30 cellular contexts compared by ENCODE assay signal in the genomic region with DNA sequence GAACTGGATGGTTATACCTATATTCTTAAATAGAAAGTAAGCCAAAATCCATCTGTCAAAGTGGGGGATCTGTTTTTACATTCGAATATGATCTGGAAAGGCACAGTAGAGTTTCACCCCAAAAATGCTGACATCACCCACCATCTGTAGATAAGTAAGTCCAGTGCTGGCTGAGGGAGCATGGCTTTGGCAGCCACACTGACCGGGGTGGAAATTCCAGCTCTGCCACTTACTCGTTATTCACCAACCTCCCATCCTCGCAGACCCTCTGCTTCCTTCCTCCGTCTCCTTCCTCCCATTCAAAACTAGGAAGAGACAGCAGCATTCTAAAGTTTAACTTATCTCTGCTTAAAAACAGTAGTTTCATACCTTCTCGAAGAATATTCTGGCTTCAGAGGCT.
"Had no signal": no experiment of that assay in that cellular context is flagged by ENCODE, and none has a peak within 500 bp of the region (broad histone marks: within the 10 kb centered on the region; RNA-seq: fewer than 3 reads in every experiment).

No MANE protein-coding gene starts in this region.

- H3K9me3 ChIP-seq: body of pancreas, colonic mucosa, esophagus squamous epithelium, left lung, lower lobe of right lung, right lobe of liver, thoracic aorta, uterus had no signal

- H3K9me3 Mint-ChIP-seq: activated CD4-positive, alpha-beta memory T cell treated with anti-CD3 and anti-CD28 coated beads, Interleukin-2, amount 10 ng/mL, durations not matched to agents 7 days and 5 days; activated CD4-positive, alpha-beta T cell treated with anti-CD3 and anti-CD28 coated beads, Interleukin-2, amount 10 ng/mL, durations not matched to agents 7 days and 5 days; activated T-cell treated with anti-CD3 and anti-CD28 coated beads, Interleukin-2, amount 50 U/mL, for 4 hours; activated T-helper 17 cell treated with anti-CD3 and anti-CD28 coated beads, Interleukin-2, amount 50 U/mL, for 72 hours; effector memory CD8-positive, alpha-beta T cell; natural killer cell; stimulated activated naive CD8-positive, alpha-beta T cell treated with anti-CD3 and anti-CD28 coated beads, Interleukin-15, Interleukin-2, amounts not matched to agents 100 ng/mL and 50 ng/mL, for 24 hours; T-helper 2 cell treated with Interferon-gamma antibody and Interleukin-4, amounts not matched to agents 5 μg/mL and 100 μg/mL, for 36 hours; type B pancreatic cell had no signal

- H3K4me3 Mint-ChIP-seq: activated CD4-positive, alpha-beta memory T cell treated with anti-CD3 and anti-CD28 coated beads, Interleukin-2, amount 10 ng/mL, durations not matched to agents 7 days and 5 days; activated CD4-positive, alpha-beta T cell treated with anti-CD3 and anti-CD28 coated beads, Interleukin-2, amount 10 ng/mL, durations not matched to agents 7 days and 5 days; activated T-cell treated with anti-CD3 and anti-CD28 coated beads, Interleukin-2, amount 50 U/mL, for 4 hours; activated T-helper 17 cell treated with anti-CD3 and anti-CD28 coated beads, Interleukin-2, amount 50 U/mL, for 72 hours; effector memory CD8-positive, alpha-beta T cell; natural killer cell; neural progenitor cell; stimulated activated naive CD8-positive, alpha-beta T cell treated with anti-CD3 and anti-CD28 coated beads, Interleukin-15, Interleukin-2, amounts not matched to agents 100 ng/mL and 50 ng/mL, for 24 hours; T-helper 2 cell treated with Interferon-gamma antibody and Interleukin-4, amounts not matched to agents 5 μg/mL and 100 μg/mL, for 36 hours; type B pancreatic cell had no signal

- H3K27me3 Mint-ChIP-seq: activated CD4-positive, alpha-beta memory T cell treated with anti-CD3 and anti-CD28 coated beads, Interleukin-2, amount 10 ng/mL, durations not matched to agents 7 days and 5 days; activated CD4-positive, alpha-beta T cell treated with anti-CD3 and anti-CD28 coated beads, Interleukin-2, amount 10 ng/mL, durations not matched to agents 7 days and 5 days; activated T-helper 17 cell treated with anti-CD3 and anti-CD28 coated beads, Interleukin-2, amount 50 U/mL, for 72 hours; effector memory CD8-positive, alpha-beta T cell; stimulated activated naive CD8-positive, alpha-beta T cell treated with anti-CD3 and anti-CD28 coated beads, Interleukin-15, Interleukin-2, amounts not matched to agents 100 ng/mL and 50 ng/mL, for 24 hours; type B pancreatic cell had no signal

- H3K4me3 ChIP-seq: body of pancreas, colonic mucosa, dorsolateral prefrontal cortex, esophagus squamous epithelium, left lung, lower lobe of right lung, neural progenitor cell, right lobe of liver, skin epidermis, thoracic aorta, uterus had no signal

- H2AFZ ChIP-seq: neural progenitor cell had no signal

- H3K36me3 ChIP-seq: colonic mucosa, neural progenitor cell, right lobe of liver, thoracic aorta, uterus had no signal

- H3K27ac ChIP-seq: body of pancreas, colonic mucosa, dorsolateral prefrontal cortex, esophagus squamous epithelium, left lung, lower lobe of right lung, neural progenitor cell, right lobe of liver, skin epidermis, thoracic aorta, uterus had no signal

- H3K27me3 ChIP-seq: body of pancreas, colonic mucosa, dorsolateral prefrontal cortex, esophagus squamous epithelium, left lung, neural progenitor cell, right lobe of liver, uterus had no signal

- H3K4me1 ChIP-seq: body of pancreas, colonic mucosa, esophagus squamous epithelium, lower lobe of right lung, neural progenitor cell, right lobe of liver, uterus had no signal

- H3K4me1 Mint-ChIP-seq: activated CD4-positive, alpha-beta memory T cell treated with anti-CD3 and anti-CD28 coated beads, Interleukin-2, amount 10 ng/mL, durations not matched to agents 7 days and 5 days; neural progenitor cell had no signal

- ATAC-seq: activated naive CD4-positive, alpha-beta T cell treated with anti-CD3 and anti-CD28 coated beads, Interleukin-2, amount 50 U/mL, for 72 hours; activated T-cell treated with anti-CD3 and anti-CD28 coated beads, Interleukin-2, amount 50 U/mL, for 4 hours; activated T-helper 17 cell treated with anti-CD3 and anti-CD28 coated beads, Interleukin-2, amount 50 U/mL, for 72 hours; body of pancreas; effector memory CD8-positive, alpha-beta T cell; left lung; lower lobe of right lung; natural killer cell had no signal

- DNase-seq: activated CD4-positive, alpha-beta memory T cell treated with anti-CD3 and anti-CD28 coated beads, Interleukin-2, amount 10 ng/mL, durations not matched to agents 7 days and 5 days; activated CD4-positive, alpha-beta T cell treated with anti-CD3 and anti-CD28 coated beads for 1 hour; activated CD4-positive, alpha-beta T cell treated with anti-CD3 and anti-CD28 coated beads, Interleukin-2, amount 10 ng/mL, durations not matched to agents 7 days and 5 days; activated CD8-positive, alpha-beta memory T cell treated with anti-CD3 and anti-CD28 coated beads, Interleukin-2, amount 50 U/mL, for 48 hours; activated naive CD4-positive, alpha-beta T cell; activated T-cell treated with anti-CD3 and anti-CD28 coated beads, Interleukin-2, amount 50 U/mL, for 4 hours; anterior cingulate cortex; body of pancreas; cerebellar nuclear complex; colonic mucosa; dorsolateral prefrontal cortex; effector memory CD8-positive, alpha-beta T cell; esophagus squamous epithelium; head of caudate nucleus; left lung; lower lobe of right lung; natural killer cell; right lobe of liver; stimulated activated CD4-positive, alpha-beta T cell treated with anti-CD3 and anti-CD28 coated beads, Interleukin-12 subunit alpha, Interleukin-12 subunit beta, amount 100 ng/mL, for 4 hours; stimulated activated CD4-positive, alpha-beta T cell treated with anti-CD3 and anti-CD28 coated beads, Interleukin-4, amount 100 ng/mL, for 1 hour; T-helper 1 cell; uterus had no signal

- H3K27ac Mint-ChIP-seq: activated CD4-positive, alpha-beta memory T cell treated with anti-CD3 and anti-CD28 coated beads, Interleukin-2, amount 10 ng/mL, durations not matched to agents 7 days and 5 days; activated CD4-positive, alpha-beta T cell treated with anti-CD3 and anti-CD28 coated beads, Interleukin-2, amount 10 ng/mL, durations not matched to agents 7 days and 5 days; activated naive CD4-positive, alpha-beta T cell treated with anti-CD3 and anti-CD28 coated beads, Interleukin-2, amount 50 U/mL, for 72 hours; activated T-helper 17 cell treated with anti-CD3 and anti-CD28 coated beads, Interleukin-2, amount 50 U/mL, for 72 hours; effector memory CD8-positive, alpha-beta T cell; natural killer cell; neural progenitor cell; stimulated activated naive CD8-positive, alpha-beta T cell treated with anti-CD3 and anti-CD28 coated beads, Interleukin-15, Interleukin-2, amounts not matched to agents 100 ng/mL and 50 ng/mL, for 24 hours; T-helper 2 cell treated with Interferon-gamma antibody and Interleukin-4, amounts not matched to agents 5 μg/mL and 100 μg/mL, for 36 hours; type B pancreatic cell had no signal

- H3K4me2 ChIP-seq: neural progenitor cell had no signal

- H3K9ac ChIP-seq: neural progenitor cell had no signal
